In the genomic region with DNA sequence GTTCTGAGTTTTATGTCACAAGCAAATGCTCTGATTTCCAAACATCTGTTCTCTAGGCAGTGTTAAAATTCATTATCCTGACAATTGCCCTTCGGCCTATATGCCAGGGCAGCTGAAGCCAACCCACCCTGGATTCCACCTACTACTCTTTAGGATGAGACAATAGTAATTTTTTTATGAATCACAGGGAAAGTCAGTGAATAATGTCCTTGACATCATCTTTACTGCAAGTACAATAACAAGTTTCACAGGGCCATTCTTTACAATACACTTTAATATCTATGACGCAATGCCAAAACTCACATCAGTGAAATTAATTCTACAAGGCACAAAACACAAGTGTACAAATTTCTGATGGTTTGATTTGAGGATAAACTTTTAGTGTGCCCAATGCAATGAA, we compare ENCODE assay signal across 18 cellular contexts.
DNase-seq lines count a peak whose midpoint lies in the region; ATAC-seq, FAIRE-seq and TF ChIP-seq lines count a peak whose summit lies in the region.
"Had no signal": no experiment of that assay in that cellular context is flagged by ENCODE, and none has a peak within 500 bp of the region (broad histone marks: within the 10 kb centered on the region; RNA-seq: fewer than 3 reads in every experiment).

No MANE protein-coding gene starts in this region.

- no peak for TF ChIP-seq POLR2A in HepG2 (IDR thresholded peaks at IDR 0.05; ENCODE audit: insufficient read depth in 1 of 2, low read depth in 2 of 2, low read length in 2 of 2)
- TF ChIP-seq POLR2A in right lobe of liver (IDR thresholded peaks at IDR 0.05): no peak
- TF ChIP-seq POLR2A in uterus (IDR thresholded peaks at IDR 0.05): no peak

- H3K27ac ChIP-seq in HepG2 (ENCODE audit: extremely low read length, insufficient read depth, low read length): no peak overlapping the region
- no peak overlapping the region for H3K27ac ChIP-seq in right lobe of liver
- peak overlapping the region; percentile 15 to 22 for H3K27ac ChIP-seq in uterus
- H3K27ac ChIP-seq: upper lobe of left lung had no signal

- intact Hi-C loops in HepG2 (cut with micrococcal nuclease; ENCODE audit: unreplicated experiment) (no loop called here), right lobe of liver (cut with DNase I) (no loop called here), uterus (cut with DNase I; ENCODE audit: low total_unique reads) (no loop called here)

- no peak for TF ChIP-seq EP300 in HepG2 (IDR thresholded peaks at IDR 0.05; ENCODE audit: low read depth in 2 of 2, low read length in 2 of 2)
- TF ChIP-seq EP300 in HepG2 (CRISPR knock-in tag; IDR thresholded peaks at IDR 0.05; ENCODE audit: borderline replicate concordance): no peak

- no peaks in the 10 kb centered on the region for H4K20me1 ChIP-seq in HepG2 (ENCODE audit: insufficient read depth, low read length)

- H3K36me3 ChIP-seq in HepG2 (replicated peaks in 1 of 2; ENCODE audit: control insufficient read depth in 1 of 2, insufficient read depth in 2 of 2, low read length in 2 of 2) (no peaks in the 10 kb centered on the region), right lobe of liver (no peaks in the 10 kb centered on the region), uterus (no peaks in the 10 kb centered on the region)
- H3K36me3 ChIP-seq: BE2C, heart left ventricle, upper lobe of left lung had no signal

- H3K27me3 ChIP-seq in HepG2 (ENCODE audit: control insufficient read depth in 1 of 2, insufficient read depth in 2 of 2, low read length in 2 of 2) (no peaks in the 10 kb centered on the region), right lobe of liver (no peaks in the 10 kb centered on the region), uterus (no peaks in the 10 kb centered on the region)
- H3K27me3 ChIP-seq: BE2C, heart left ventricle, upper lobe of left lung had no signal

- H3K9me3 ChIP-seq in HepG2 (ENCODE audit: low read length): no peaks in the 10 kb centered on the region
- H3K9me3 ChIP-seq in right lobe of liver: no peaks in the 10 kb centered on the region
- no peaks in the 10 kb centered on the region for H3K9me3 ChIP-seq in uterus
- H3K9me3 ChIP-seq: BE2C, heart left ventricle, upper lobe of left lung had no signal

- H3K4me1 ChIP-seq in HepG2 (ENCODE audit: insufficient read depth, low read length) (peaks cover 52% of the 10 kb centered on the region), right lobe of liver (peaks cover 0 to 7% (median 0%) of the 10 kb centered on the region in 4 donors), uterus (no peaks in the 10 kb centered on the region)
- H3K4me1 ChIP-seq: BE2C had no signal

- H2AFZ ChIP-seq in HepG2 (ENCODE audit: low read length): no peak overlapping the region

- 95% methylated on average over 2 of the region's 2 CpGs for WGBS in HepG2 (ENCODE audit: low lambda C conversion rate)
- 94% methylated on average over 2 of the region's 2 CpGs for WGBS in right lobe of liver (ENCODE audit: insufficient coverage, low coverage, low lambda C conversion rate, missing lambda C conversion rate)

- H3K4me3 ChIP-seq in HepG2 (replicated peaks in 1 of 3; ENCODE audit: insufficient read depth in 1 of 3, low read depth in 2 of 3, low read length in 3 of 3) (no peak overlapping the region), right lobe of liver (no peak overlapping the region), cardiac fibroblast (replicated peaks in 1 of 2; ENCODE audit: low read depth in 2 of 2, low read length in 2 of 2) (no peak overlapping the region), uterus (no peak overlapping the region)
- H3K4me3 ChIP-seq: heart left ventricle, upper lobe of left lung had no signal

- H3K9ac ChIP-seq in HepG2 (ENCODE audit: insufficient read depth, low read depth, low read length): no peak overlapping the region

- in situ Hi-C loops in HepG2 (cut with HindIII; ENCODE audit: extremely low pct_ligation_motif_present, low pct_unique_long_range_greater_than_20kb): no loop called here

- FAIRE-seq in HepG2 (lab: Jason Lieb, UNC): no peak

- CTCF ChIA-PET in HepG2 (lab: Yijun Ruan, JAX; ENCODE audit: low intra/inter-chr PET ratio, low total read pairs): no interaction called here

- no peak for TF ChIP-seq CTCF in HepG2 (CRISPR knock-in tag; IDR thresholded peaks at IDR 0.05)
- TF ChIP-seq CTCF in right lobe of liver (IDR thresholded peaks at IDR 0.05): no peak
- no peak for TF ChIP-seq CTCF in cardiac fibroblast (IDR thresholded peaks at IDR 0.05; ENCODE audit: low read depth, low read length)
- TF ChIP-seq CTCF in uterus (IDR thresholded peaks at IDR 0.05): no peak

- no peak for TF ChIP-seq RAD21 in HepG2 (CRISPR knock-in tag; IDR thresholded peaks at IDR 0.05)

- no TSS peak for BruUV-seq in HepG2 (replicated peaks; lab: Mats Ljungman, UMichigan)

- POLR2A ChIA-PET in HepG2 (lab: Yijun Ruan, JAX): no interaction called here

- no peak for DNase-seq in HepG2 (ENCODE audit: low spot score)
- DNase-seq in right lobe of liver: no peak
- DNase-seq in cardiac fibroblast (ENCODE audit: low read depth in 2 of 2): peak; percentile 56 to 91
- DNase-seq in glomerular visceral epithelial cell (ENCODE audit: extremely low spot score): peak; percentile 55
- DNase-seq in uterus: no peak
- no peak for DNase-seq in stimulated activated CD4-positive, alpha-beta T cell treated with anti-CD3 and anti-CD28 coated beads, Interleukin-2, amount 100 ng/mL, for 48 hours
- DNase-seq: activated CD4-positive, alpha-beta T cell treated with anti-CD3 and anti-CD28 coated beads for 48 hours; activated naive CD4-positive, alpha-beta T cell treated with anti-CD3 and anti-CD28 coated beads, Interleukin-2, amount 10 ng/mL, durations not matched to agents 7 days and 5 days; anterior cingulate cortex; BE2C; effector CD4-positive, alpha-beta T cell; heart left ventricle; MM.1S; NCI-H1417 treated with DMSO at 0.1 percent for 48 hours; NCI-H510A; upper lobe of left lung had no signal

- H3K79me2 ChIP-seq in HepG2 (ENCODE audit: insufficient read depth, low read length): no peaks in the 10 kb centered on the region

- H3K4me2 ChIP-seq in HepG2 (ENCODE audit: low read depth, low read length): no peak overlapping the region

- ATAC-seq in HepG2: no peak
- no peak for ATAC-seq in right lobe of liver
- ATAC-seq in HG02588 (IDR thresholded peaks at IDR 0.05; ENCODE audit: unreplicated experiment): no peak
- ATAC-seq in GM18519 (IDR thresholded peaks at IDR 0.05; ENCODE audit: low FRiP score, unreplicated experiment): no peak
- ATAC-seq: heart left ventricle had no signal

TF ChIP-seq in HepG2, 621 proteins besides CTCF, POLR2A, EP300 and RAD21:
- TF ChIP-seq, protein P1, sequence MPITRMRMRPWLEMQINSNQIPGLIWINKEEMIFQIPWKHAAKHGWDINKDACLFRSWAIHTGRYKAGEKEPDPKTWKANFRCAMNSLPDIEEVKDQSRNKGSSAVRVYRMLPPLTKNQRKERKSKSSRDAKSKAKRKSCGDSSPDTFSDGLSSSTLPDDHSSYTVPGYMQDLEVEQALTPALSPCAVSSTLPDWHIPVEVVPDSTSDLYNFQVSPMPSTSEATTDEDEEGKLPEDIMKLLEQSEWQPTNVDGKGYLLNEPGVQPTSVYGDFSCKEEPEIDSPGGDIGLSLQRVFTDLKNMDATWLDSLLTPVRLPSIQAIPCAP (CRISPR knock-in tag; IDR thresholded peaks at IDR 0.05; ENCODE audit: low read depth): no peak
- TF ChIP-seq ZEB1 (IDR thresholded peaks at IDR 0.05; ENCODE audit: insufficient replicate concordance, low read depth): no peak
- TF ChIP-seq ZFP37 (CRISPR knock-in tag; IDR thresholded peaks at IDR 0.05; ENCODE audit: borderline replicate concordance): no peak
- peak; percentile 78; the same call in 1 of the 2 replicates for TF ChIP-seq CEBPB (IDR thresholded peaks at IDR 0.05; ENCODE audit: borderline replicate concordance, low read depth, low read length)

Comparison
In these comparisons a context has a peak if more than half of its experiments do, and no peak if none do; other contexts are left out.
1. DNase-seq: peak in cardiac fibroblast (2 of 2) and glomerular visceral epithelial cell (single experiment); none in HepG2 (single experiment), right lobe of liver (0 of 3), uterus (0 of 2) and stimulated activated CD4-positive, alpha-beta T cell treated with anti-CD3 and anti-CD28 coated beads, Interleukin-2, amount 100 ng/mL, for 48 hours (0 of 2).
2. H3K27ac ChIP-seq: peak in uterus (2 of 2); none in HepG2 (single experiment) and right lobe of liver (0 of 3).